ENCODE assay signal across 1 cellular context in the genomic region with DNA sequence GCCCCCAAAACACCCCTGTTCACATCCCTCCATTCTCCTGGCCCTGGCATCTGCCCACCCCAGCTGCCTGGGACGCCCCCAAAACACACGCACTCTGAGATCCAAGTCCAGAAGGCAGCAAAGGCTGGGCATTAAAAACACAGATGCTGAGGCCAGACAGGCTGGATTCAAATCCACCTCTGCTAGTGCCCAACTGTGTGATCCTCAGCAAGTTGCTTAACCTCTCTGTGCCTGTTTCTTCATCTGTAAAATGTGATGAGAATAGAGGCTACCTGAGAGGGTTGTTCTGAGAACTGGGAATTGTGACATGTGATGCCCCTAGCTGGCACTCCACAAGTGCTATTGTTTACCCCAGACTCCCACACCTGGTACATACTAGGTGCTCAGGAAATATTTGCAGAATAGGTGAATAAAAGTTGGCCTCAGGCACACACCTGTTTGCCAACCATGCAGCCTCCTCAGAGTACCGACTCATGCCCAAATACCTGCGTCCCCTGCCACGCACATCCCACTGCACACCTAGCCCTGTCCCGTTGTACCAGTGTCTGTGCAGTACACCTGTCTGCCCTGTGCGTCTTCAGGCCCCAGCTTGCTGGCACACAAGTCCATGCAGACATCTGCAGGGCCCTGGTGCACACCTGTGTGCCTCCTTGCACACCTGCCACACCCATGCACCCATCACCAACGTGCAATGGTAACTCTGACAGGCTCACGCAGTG.
TF ChIP-seq lines count a peak whose summit lies in the region.

No MANE protein-coding gene starts in this region.

TF ChIP-seq in GM23338, 12 proteins besides CTCF, POLR2A, EP300 and RAD21:
- TF ChIP-seq ZNF462 (CRISPR knock-in tag; IDR thresholded peaks at IDR 0.05) = no peak
- no peak for TF ChIP-seq POLR2AphosphoS5 (IDR thresholded peaks at IDR 0.05; ENCODE audit: low read depth)
- TF ChIP-seq, protein P1, sequence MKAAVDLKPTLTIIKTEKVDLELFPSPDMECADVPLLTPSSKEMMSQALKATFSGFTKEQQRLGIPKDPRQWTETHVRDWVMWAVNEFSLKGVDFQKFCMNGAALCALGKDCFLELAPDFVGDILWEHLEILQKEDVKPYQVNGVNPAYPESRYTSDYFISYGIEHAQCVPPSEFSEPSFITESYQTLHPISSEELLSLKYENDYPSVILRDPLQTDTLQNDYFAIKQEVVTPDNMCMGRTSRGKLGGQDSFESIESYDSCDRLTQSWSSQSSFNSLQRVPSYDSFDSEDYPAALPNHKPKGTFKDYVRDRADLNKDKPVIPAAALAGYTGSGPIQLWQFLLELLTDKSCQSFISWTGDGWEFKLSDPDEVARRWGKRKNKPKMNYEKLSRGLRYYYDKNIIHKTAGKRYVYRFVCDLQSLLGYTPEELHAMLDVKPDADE (IDR thresholded peaks at IDR 0.05) = no peak
- no peak for TF ChIP-seq REST (IDR thresholded peaks at IDR 0.05; ENCODE audit: unreplicated experiment)
- TF ChIP-seq JUNB (IDR thresholded peaks at IDR 0.05; ENCODE audit: unreplicated experiment) = no peak
- no peak for TF ChIP-seq CREB1 (CRISPR knock-in tag; IDR thresholded peaks at IDR 0.05; ENCODE audit: low read depth)
- no peak for TF ChIP-seq ZNF114 (CRISPR knock-in tag; IDR thresholded peaks at IDR 0.05)
- no peak for TF ChIP-seq NANOG (IDR thresholded peaks at IDR 0.05; ENCODE audit: borderline replicate concordance)
- TF ChIP-seq ZNF331 (CRISPR knock-in tag; IDR thresholded peaks at IDR 0.05; ENCODE audit: low read depth) = no peak
- no peak for TF ChIP-seq EZH2phosphoT487 (IDR thresholded peaks at IDR 0.05; ENCODE audit: unreplicated experiment)
- no peak for TF ChIP-seq STAT1 (IDR thresholded peaks at IDR 0.05; ENCODE audit: unreplicated experiment)
- no peak for TF ChIP-seq EZH2 (IDR thresholded peaks at IDR 0.05; ENCODE audit: low read depth, unreplicated experiment)
